Comparison of ENCODE assay signal across 1 cellular context in genomic region chr20:50108571-50109235, GRCh38.
TF ChIP-seq lines count a peak whose summit lies in the region.

No MANE protein-coding gene starts in this region.

TF ChIP-seq in HEK293, 187 proteins besides CTCF, POLR2A, EP300 and RAD21 (continued from another document):
- no peak for TF ChIP-seq ZBTB10 (tag by site-specific recombination; IDR thresholded peaks at IDR 0.05)
- no peak for TF ChIP-seq ZNF785 (tag by site-specific recombination; IDR thresholded peaks at IDR 0.05)
- TF ChIP-seq ZNF600 (tag by site-specific recombination; IDR thresholded peaks at IDR 0.05) = peak; percentile 56; the same call in 1 of the 2 replicates
- no peak for TF ChIP-seq ZNF16 (tag by site-specific recombination; IDR thresholded peaks at IDR 0.05; ENCODE audit: low read depth)
- no peak for TF ChIP-seq ZNF175 (tag by site-specific recombination; IDR thresholded peaks at IDR 0.05)
- no peak for TF ChIP-seq ZNF549 (tag by site-specific recombination; IDR thresholded peaks at IDR 0.05)
- TF ChIP-seq ZNF426 (tag by site-specific recombination; IDR thresholded peaks at IDR 0.05) = no peak
- no peak for TF ChIP-seq ZNF529 (tag by site-specific recombination; IDR thresholded peaks at IDR 0.05; ENCODE audit: insufficient replicate concordance)
- TF ChIP-seq REPIN1 (tag by site-specific recombination; IDR thresholded peaks at IDR 0.05; ENCODE audit: low read depth) = no peak
- no peak for TF ChIP-seq KLF10 (tag by site-specific recombination; IDR thresholded peaks at IDR 0.05)
- TF ChIP-seq ZNF629 (tag by site-specific recombination; IDR thresholded peaks at IDR 0.05) = no peak
- no peak for TF ChIP-seq FEZF1 (tag by site-specific recombination; IDR thresholded peaks at IDR 0.05)
- TF ChIP-seq OVOL3 (tag by site-specific recombination; IDR thresholded peaks at IDR 0.05) = no peak
- no peak for TF ChIP-seq ZNF791 (tag by site-specific recombination; IDR thresholded peaks at IDR 0.05)
